Comparison of ENCODE assay signal across 20 cellular contexts in the genomic region with DNA sequence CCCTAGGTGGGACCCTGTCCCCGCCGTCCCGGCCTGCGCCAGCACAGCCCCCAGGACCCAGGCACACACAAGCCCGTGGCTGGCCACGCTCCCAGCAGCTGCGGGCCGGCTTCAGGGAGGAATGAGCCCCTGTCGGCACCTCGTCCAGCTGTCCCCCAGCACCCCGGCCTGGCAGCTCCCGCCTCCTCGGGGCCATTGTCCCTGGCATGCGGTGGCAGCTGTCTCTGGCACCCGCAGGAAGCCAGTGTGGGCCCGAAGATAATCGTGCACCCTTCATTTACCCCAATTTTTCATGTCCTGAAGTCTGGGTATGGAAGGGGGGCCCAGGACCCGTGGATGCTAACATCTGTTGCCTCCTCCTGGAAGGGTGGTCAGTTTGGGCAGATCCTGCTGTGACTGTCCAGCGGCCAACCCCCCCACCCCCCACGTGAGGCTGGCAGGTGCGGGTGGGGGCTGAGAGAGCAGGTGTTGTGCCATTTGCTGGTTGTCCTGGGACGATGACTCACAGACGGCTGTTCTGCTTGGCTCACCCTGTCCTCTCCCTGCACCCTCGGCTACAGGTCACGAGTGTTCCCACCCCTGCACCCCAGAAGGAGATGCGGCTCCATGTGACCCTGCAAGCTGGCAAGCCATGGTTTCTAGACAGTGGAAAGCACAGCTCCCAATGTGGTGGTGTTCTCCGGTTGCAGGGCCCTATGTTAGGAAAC. TPM values are rescaled to one million over a fixed set of nuclear protein-coding genes. Genes with fewer than 3 reads are reported as not detected.
DNase-seq lines count a peak whose midpoint lies in the region; ATAC-seq lines count a peak whose summit lies in the region.
"Had no signal": no experiment of that assay in that cellular context is flagged by ENCODE, and none has a peak within 500 bp of the region (broad histone marks: within the 10 kb centered on the region; RNA-seq: fewer than 3 reads in every experiment).

No MANE protein-coding gene starts in this region.

- peak overlapping the region; percentile 63 for H3K14ac ChIP-seq in neuronal stem cell (ENCODE audit: low read length)

- no peak overlapping the region for H3K4me3 ChIP-seq in neuronal stem cell (ENCODE audit: low read length in 2 of 2)
- H3K4me3 ChIP-seq: neural progenitor cell had no signal

- in situ Hi-C loops in ACHN (cut with HindIII; ENCODE audit: low pct_ligation_motif_present, low pct_unique_long_range_greater_than_20kb, low sequenced_read_pairs): loop anchor here (25.0 kb wide), 1 partner anchor 137 kb away; no protein-coding TSS in a partner anchor

- H3K79me1 ChIP-seq in neuronal stem cell (ENCODE audit: low read depth, low read length): peaks cover 2% of the 10 kb centered on the region

- peaks cover 10 to 21% of the 10 kb centered on the region in 2 donors for H3K4me1 ChIP-seq in neuronal stem cell (ENCODE audit: control insufficient read depth in 2 of 2, insufficient read depth in 1 of 2, low read depth in 1 of 2, low read length in 2 of 2)

- no CpG with 5 or more reads among the region's 27 CpGs for WGBS in neuronal stem cell (ENCODE audit: extremely low coverage in 2 of 2, insufficient read length in 2 of 2, insufficient replicate concordance in 1 of 2), 2 donors

- ATAC-seq in HG02798 (IDR thresholded peaks at IDR 0.05; ENCODE audit: poor library complexity, unreplicated experiment): no peak
- no peak for ATAC-seq in activated CD4-positive, CD25-positive, alpha-beta regulatory T cell treated with anti-CD3 and anti-CD28 coated beads, Interleukin-2, amount 50 U/mL, for 24 hours
- ATAC-seq: stimulated activated effector memory CD8-positive, alpha-beta T cell treated with anti-CD3 and anti-CD28 coated beads, Interleukin-12 subunit alpha, Interleukin-12 subunit beta, amount 100 ng/mL, for 72 hours had no signal

- H3K27ac ChIP-seq in caudate nucleus (ENCODE audit: low read depth, low read length): peak overlapping the region; percentile 98
- H3K27ac ChIP-seq in neuronal stem cell (replicated peaks; ENCODE audit: low read length): no peak overlapping the region
- H3K27ac ChIP-seq: HL-60, KMS-11, neural progenitor cell had no signal

- H4K8ac ChIP-seq in neuronal stem cell (ENCODE audit: low read depth, low read length): no peak overlapping the region

- H2BK15ac ChIP-seq in neuronal stem cell (ENCODE audit: low read length): peak overlapping the region; percentile 7

- H3K36me3 ChIP-seq in neuronal stem cell (replicated peaks in 1 of 2; ENCODE audit: control insufficient read depth in 2 of 2, insufficient read depth in 2 of 2, low read length in 2 of 2): no peaks in the 10 kb centered on the region
- H3K36me3 ChIP-seq: neural progenitor cell had no signal

- H2BK12ac ChIP-seq in neuronal stem cell (ENCODE audit: low read length): peak overlapping the region; percentile 86

- peak; percentile 25 for DNase-seq in ACHN
- DNase-seq in LHCN-M2 (ENCODE audit: low read depth): peak; percentile 94
- peak in 50 of 61 donors; percentile 20 to 93 (median 66) for DNase-seq in caudate nucleus (lab: John Stamatoyannopoulos, UW)
- DNase-seq in neuronal stem cell (ENCODE audit: low spot score): no peak
- no peak for DNase-seq in DMS114 treated with DMSO at 0.1 percent for 48 hours (lab: John Stamatoyannopoulos, UW; ENCODE audit: unreplicated experiment)
- no peak for DNase-seq in D341Med (ENCODE audit: low spot score)
- DNase-seq: activated CD4-positive, alpha-beta T cell treated with anti-CD3 and anti-CD28 coated beads for 48 hours; activated naive CD8-positive, alpha-beta T cell treated with anti-CD3 and anti-CD28 coated beads for 36 hours; activated T-cell treated with anti-CD3 and anti-CD28 coated beads, Interleukin-2, amount 50 U/mL, for 1 hour; cerebellar nuclear complex; mesenchymal stem cell; SHP77 treated with DMSO at 0.1 percent for 48 hours; small intestine; T1000 had no signal

- no peak overlapping the region for H3K4ac ChIP-seq in neuronal stem cell (ENCODE audit: low read length)

- no peak overlapping the region for H3K4me2 ChIP-seq in neuronal stem cell (ENCODE audit: insufficient read depth, low read length, poor library complexity, severe bottlenecking)
- H3K4me2 ChIP-seq: KMS-11, neural progenitor cell had no signal

- no peak overlapping the region for H2BK5ac ChIP-seq in neuronal stem cell (ENCODE audit: low read length)

- H2AK5ac ChIP-seq in neuronal stem cell (ENCODE audit: low read depth, low read length): peak overlapping the region; percentile 97

- H3K23ac ChIP-seq in neuronal stem cell (ENCODE audit: low read depth, low read length, poor library complexity): no peak overlapping the region

- no peak overlapping the region for H2BK120ac ChIP-seq in neuronal stem cell (ENCODE audit: low read depth, low read length)

- H2AFZ ChIP-seq in neuronal stem cell (ENCODE audit: low read length): no peak overlapping the region
- H2AFZ ChIP-seq: neural progenitor cell had no signal

- peak overlapping the region; percentile 74 for H3K18ac ChIP-seq in neuronal stem cell (ENCODE audit: low read length)

- H3K27me3 ChIP-seq in neuronal stem cell (ENCODE audit: control insufficient read depth in 3 of 3, insufficient read depth in 3 of 3, low read depth in 1 of 3, low read length in 3 of 3): peaks cover 0 to 27% (median 0%) of the 10 kb centered on the region in 3 experiments

- H4K91ac ChIP-seq in neuronal stem cell (ENCODE audit: low read depth, low read length, poor library complexity): no peak overlapping the region

- peaks cover 1 to 4% of the 10 kb centered on the region in 2 donors for H3K9me3 ChIP-seq in neuronal stem cell (replicated peaks in 1 of 2; ENCODE audit: control insufficient read depth in 2 of 2, insufficient read depth in 1 of 2, low read depth in 1 of 2, low read length in 2 of 2)

- peak overlapping the region; percentile 63 for H3K9ac ChIP-seq in neuronal stem cell (ENCODE audit: low read depth, low read length, poor library complexity)
- H3K9ac ChIP-seq: KMS-11, neural progenitor cell had no signal

RNA-seq across cellular contexts. Expression of a gene that starts 4.0 kb away (rescaled TPM):
- total RNA-seq in LHCN-M2 (2014; rRNA removed): 21.1 and 29.9 TPM in 2 replicates
- 15.5 TPM for polyA plus RNA-seq in LHCN-M2 (2012)
- 6.9 TPM for polyA plus RNA-seq in neuronal stem cell (2013, experiment 1 of 2)
- polyA plus RNA-seq in neuronal stem cell (2013, experiment 2 of 2): 6.7 TPM

RNA-seq across cellular contexts. Expression of a gene that starts 6.8 kb away (rescaled TPM):
- 5.7 and 23.1 TPM in 2 replicates for total RNA-seq in LHCN-M2 (2014; rRNA removed)
- 0.63 TPM for polyA plus RNA-seq in LHCN-M2 (2012)
- polyA plus RNA-seq in neuronal stem cell (2013, experiment 1 of 2): 5.1 TPM
- 5.2 TPM for polyA plus RNA-seq in neuronal stem cell (2013, experiment 2 of 2)

Comparison
In these comparisons a context has a peak if more than half of its experiments do, and no peak if none do; other contexts are left out.
1. DNase-seq: peak in ACHN (single experiment), LHCN-M2 (single experiment) and caudate nucleus (50 of 61); none in neuronal stem cell (single experiment), DMS114 treated with DMSO at 0.1 percent for 48 hours (single experiment) and D341Med (single experiment).